ENCODE assay signal across 8 cellular contexts in genomic region chr2:151766421-151767153, GRCh38. TPM values are rescaled to one million over a fixed set of nuclear protein-coding genes. Genes with fewer than 3 reads are reported as not detected.
A peak's percentile ranks its signal among the peaks of the same experiment; 100 is the strongest.
DNase-seq lines count a peak whose midpoint lies in the region; ATAC-seq and TF ChIP-seq lines count a peak whose summit lies in the region.

No MANE protein-coding gene starts in this region.

- TF ChIP-seq CTCF in osteocyte (IDR thresholded peaks at IDR 0.05) (no peak), uterus (IDR thresholded peaks at IDR 0.05) (no peak), coronary artery (IDR thresholded peaks at IDR 0.05) (no peak)

- H3K4me3 ChIP-seq in uterus (no peak overlapping the region), coronary artery (no peak overlapping the region)

- no peaks in the 10 kb centered on the region for H3K27me3 Mint-ChIP-seq in activated naive CD4-positive, alpha-beta T cell treated with anti-CD3 and anti-CD28 coated beads for 36 hours (ENCODE audit: low read depth)
- H3K27me3 Mint-ChIP-seq in osteocyte (ENCODE audit: unreplicated experiment) = no peaks in the 10 kb centered on the region

- no peaks in the 10 kb centered on the region for H3K4me1 ChIP-seq in uterus

- no peaks in the 10 kb centered on the region for H3K36me3 ChIP-seq in uterus

- no peaks in the 10 kb centered on the region for H3K9me3 Mint-ChIP-seq in activated naive CD4-positive, alpha-beta T cell treated with anti-CD3 and anti-CD28 coated beads for 36 hours
- H3K9me3 Mint-ChIP-seq in osteocyte (ENCODE audit: unreplicated experiment) = peaks cover 7% of the 10 kb centered on the region

- H3K36me3 Mint-ChIP-seq in activated naive CD4-positive, alpha-beta T cell treated with anti-CD3 and anti-CD28 coated beads for 36 hours (ENCODE audit: low read depth) = peaks cover 6% of the 10 kb centered on the region
- H3K36me3 Mint-ChIP-seq in osteocyte (ENCODE audit: unreplicated experiment) = peaks cover 13% of the 10 kb centered on the region

- H3K9me3 ChIP-seq in uterus = no peaks in the 10 kb centered on the region

- no peak overlapping the region for H3K27ac Mint-ChIP-seq in activated naive CD4-positive, alpha-beta T cell treated with anti-CD3 and anti-CD28 coated beads for 36 hours
- no peak overlapping the region for H3K27ac Mint-ChIP-seq in osteocyte (ENCODE audit: unreplicated experiment)

- no peak for TF ChIP-seq POLR2A in uterus (IDR thresholded peaks at IDR 0.05)

- H3K27me3 ChIP-seq in uterus = no peaks in the 10 kb centered on the region

- intact Hi-C loops in activated naive CD4-positive, alpha-beta T cell treated with anti-CD3 and anti-CD28 coated beads for 36 hours (cut with micrococcal nuclease) = no loop called here
- intact Hi-C loops in uterus (cut with DNase I; ENCODE audit: low total_unique reads) = no loop called here

- H3K4me3 Mint-ChIP-seq in activated naive CD4-positive, alpha-beta T cell treated with anti-CD3 and anti-CD28 coated beads for 36 hours = no peak overlapping the region
- H3K4me3 Mint-ChIP-seq in osteocyte (ENCODE audit: unreplicated experiment) = no peak overlapping the region

- ATAC-seq in HG02840 (IDR thresholded peaks at IDR 0.05; ENCODE audit: low FRiP score, unreplicated experiment) = peak; percentile 63

- H3K4me1 Mint-ChIP-seq in activated naive CD4-positive, alpha-beta T cell treated with anti-CD3 and anti-CD28 coated beads for 36 hours (ENCODE audit: low read depth) = peaks cover 4% of the 10 kb centered on the region
- peaks cover 16% of the 10 kb centered on the region for H3K4me1 Mint-ChIP-seq in osteocyte (ENCODE audit: unreplicated experiment)

- CTCF ChIA-PET in activated naive CD4-positive, alpha-beta T cell treated with anti-CD3 and anti-CD28 coated beads for 36 hours (lab: Charles Lee) = interaction anchor here (0.6 kb wide), 1 partner anchor 49 kb away, joined by 3 read pairs; no protein-coding TSS in a partner anchor

- peak; percentile 52 for DNase-seq in activated naive CD4-positive, alpha-beta T cell treated with anti-CD3 and anti-CD28 coated beads for 36 hours
- DNase-seq in activated naive CD4-positive, alpha-beta T cell treated with anti-CD3 and anti-CD28 coated beads, Interleukin-2, amount 50 U/mL, for 16 hours = no peak
- peak; percentile 20 for DNase-seq in UCSD-AML1 (lab: John Stamatoyannopoulos, UW; ENCODE audit: unreplicated experiment)
- DNase-seq in stimulated activated CD8-positive, alpha-beta memory T cell treated with anti-CD3 and anti-CD28 coated beads, Interleukin-15, amount 100 ng/mL, for 48 hours (ENCODE audit: low read depth in 2 of 2) = peak; percentile 11 to 30
- no peak for DNase-seq in osteocyte (ENCODE audit: extremely low spot score, unreplicated experiment)
- DNase-seq in uterus = no peak
- DNase-seq in coronary artery (ENCODE audit: low spot score) = no peak

- H3K27ac ChIP-seq in uterus (no peak overlapping the region), coronary artery (no peak overlapping the region)

RNA-seq across cellular contexts. Expression of gene NEB, which starts 32.3 kb away (rescaled TPM):
- total RNA-seq in activated naive CD4-positive, alpha-beta T cell treated with anti-CD3 and anti-CD28 coated beads for 36 hours = under 1 TPM; 0.14 to 0.22 TPM
- total RNA-seq in osteocyte = 0.40 and 1.3 TPM in 2 replicates
- total RNA-seq in uterus = 1 to 10 TPM in 2 of 4 donors, under 1 TPM in 2; under 0.01 to 2.2 (median 0.84) TPM

Comparison
In these comparisons a context has a peak if more than half of its experiments do, and no peak if none do; other contexts are left out.
1. DNase-seq: peak in activated naive CD4-positive, alpha-beta T cell treated with anti-CD3 and anti-CD28 coated beads for 36 hours (single experiment), UCSD-AML1 (single experiment) and stimulated activated CD8-positive, alpha-beta memory T cell treated with anti-CD3 and anti-CD28 coated beads, Interleukin-15, amount 100 ng/mL, for 48 hours (2 of 2); none in activated naive CD4-positive, alpha-beta T cell treated with anti-CD3 and anti-CD28 coated beads, Interleukin-2, amount 50 U/mL, for 16 hours (single experiment), osteocyte (single experiment), uterus (0 of 2) and coronary artery (single experiment).